24 cellular contexts compared by ENCODE assay signal in the genomic region with DNA sequence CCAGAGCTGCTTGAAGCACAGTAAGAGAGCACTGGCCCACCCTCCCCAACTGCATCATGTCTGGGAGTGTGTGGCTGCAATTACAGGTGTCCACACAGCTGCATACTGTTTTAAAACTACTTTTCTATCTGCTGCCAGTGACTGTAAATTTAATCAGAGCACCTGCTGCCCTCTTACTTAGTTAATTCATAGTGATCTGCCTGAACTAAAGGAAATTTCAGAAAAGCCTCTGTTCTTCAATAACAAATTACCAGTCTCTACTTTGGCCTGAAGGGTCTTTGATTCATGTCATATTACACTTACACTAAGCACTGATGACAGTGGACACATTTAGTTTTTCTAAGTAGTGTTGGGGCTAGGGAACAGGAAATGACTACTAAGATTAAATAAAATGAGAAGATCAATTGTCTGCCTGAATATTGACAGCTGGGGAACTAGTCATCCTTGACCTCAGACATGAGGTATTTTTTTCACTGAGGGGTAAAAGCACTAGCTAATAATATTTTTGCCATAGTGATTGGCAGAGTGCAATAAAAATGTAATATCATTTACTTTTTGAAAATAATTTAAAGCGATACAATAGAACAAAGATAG.
DNase-seq lines count a peak whose midpoint lies in the region; TF ChIP-seq lines count a peak whose summit lies in the region.
"Had no signal": no experiment of that assay in that cellular context is flagged by ENCODE, and none has a peak within 500 bp of the region (broad histone marks: within the 10 kb centered on the region; RNA-seq: fewer than 3 reads in every experiment).

No MANE protein-coding gene starts in this region.

- CTCF ChIA-PET in activated naive CD4-positive, alpha-beta T cell treated with anti-CD3 and anti-CD28 coated beads for 36 hours (lab: Charles Lee): no interaction called here

- H3K27ac ChIP-seq in WERI-Rb-1: 0 out of 2 replicates have a peak overlapping the region, but pooled peaks have one; percentile 14
- H3K27ac ChIP-seq: prostate gland, SJCRH30, thoracic aorta had no signal

- no peaks in the 10 kb centered on the region for H3K27me3 Mint-ChIP-seq in activated naive CD4-positive, alpha-beta T cell treated with anti-CD3 and anti-CD28 coated beads for 36 hours (ENCODE audit: low read depth)

- TF ChIP-seq CTCF in WERI-Rb-1 (IDR thresholded peaks at IDR 0.05; ENCODE audit: low read depth, low read length) (no peak), GM13977 (IDR thresholded peaks at IDR 0.05; ENCODE audit: extremely low read depth, insufficient read depth, missing control alignments) (no peak)

- H3K9me3 Mint-ChIP-seq in activated naive CD4-positive, alpha-beta T cell treated with anti-CD3 and anti-CD28 coated beads for 36 hours: peaks cover 2% of the 10 kb centered on the region

- H3K27ac Mint-ChIP-seq in activated naive CD4-positive, alpha-beta T cell treated with anti-CD3 and anti-CD28 coated beads for 36 hours: no peak overlapping the region
- H3K27ac Mint-ChIP-seq: activated T-helper 2 cell treated with anti-CD3 and anti-CD28 coated beads, Interferon-gamma antibody, Interleukin-2, Interleukin-4, amounts not matched to agents 10 μg/mL and 5 μg/mL and 100 μg/mL, durations not matched to agents 14 hours and 24 hours and 36 hours; CD14-positive monocyte; stimulated activated naive B cell treated with anti-CD40 and anti-IgM and Interleukin-4, amounts not matched to agents 10 μg/mL and 1 μg/mL and 100 μg/mL, for 72 hours; T-helper 2 cell treated with Interferon-gamma antibody and Interleukin-4, amounts not matched to agents 5 μg/mL and 100 μg/mL, for 36 hours had no signal

- no peak overlapping the region for H3K4me3 Mint-ChIP-seq in activated naive CD4-positive, alpha-beta T cell treated with anti-CD3 and anti-CD28 coated beads for 36 hours
- H3K4me3 Mint-ChIP-seq: CD14-positive monocyte; nephron; stimulated activated naive B cell treated with anti-CD40 and anti-IgM and Interleukin-4, amounts not matched to agents 10 μg/mL and 1 μg/mL and 100 μg/mL, for 72 hours; T-helper 2 cell treated with Interferon-gamma antibody and Interleukin-4, amounts not matched to agents 5 μg/mL and 100 μg/mL, for 36 hours had no signal

- no peaks in the 10 kb centered on the region for H3K9me3 ChIP-seq in WERI-Rb-1 (ENCODE audit: severe bottlenecking)
- H3K9me3 ChIP-seq: prostate gland, SJCRH30, thoracic aorta had no signal

- H3K36me3 Mint-ChIP-seq in activated naive CD4-positive, alpha-beta T cell treated with anti-CD3 and anti-CD28 coated beads for 36 hours (ENCODE audit: low read depth): no peaks in the 10 kb centered on the region
- H3K36me3 Mint-ChIP-seq: CD14-positive monocyte; stimulated activated naive B cell treated with anti-CD40 and anti-IgM and Interleukin-4, amounts not matched to agents 10 μg/mL and 1 μg/mL and 100 μg/mL, for 72 hours had no signal

- no peak overlapping the region for H3K4me3 ChIP-seq in WERI-Rb-1 (ENCODE audit: low read depth, low read length)
- H3K4me3 ChIP-seq: GM12878, prostate gland, SJCRH30, thoracic aorta had no signal

- in situ Hi-C loops in GM13977 (cut with MboI; ENCODE audit: low pct_unique_long_range_greater_than_20kb, low sequenced_read_pairs, unreplicated experiment): no loop called here

- no peaks in the 10 kb centered on the region for H3K36me3 ChIP-seq in WERI-Rb-1
- H3K36me3 ChIP-seq: prostate gland, SJCRH30, thoracic aorta had no signal

- H3K27me3 ChIP-seq in WERI-Rb-1 (ENCODE audit: insufficient read depth, low read depth, severe bottlenecking): no peaks in the 10 kb centered on the region
- H3K27me3 ChIP-seq: SJCRH30 had no signal

- no peaks in the 10 kb centered on the region for H3K4me1 Mint-ChIP-seq in activated naive CD4-positive, alpha-beta T cell treated with anti-CD3 and anti-CD28 coated beads for 36 hours (ENCODE audit: low read depth)
- H3K4me1 Mint-ChIP-seq: CD14-positive monocyte; stimulated activated naive B cell treated with anti-CD40 and anti-IgM and Interleukin-4, amounts not matched to agents 10 μg/mL and 1 μg/mL and 100 μg/mL, for 72 hours had no signal

- DNase-seq in COLO668 (lab: John Stamatoyannopoulos, UW; ENCODE audit: unreplicated experiment) (peak; percentile 22), NCI-H1092 (lab: John Stamatoyannopoulos, UW) (peak; percentile 27), NCI-H2227 (lab: John Stamatoyannopoulos, UW; ENCODE audit: unreplicated experiment) (peak; percentile 68), WERI-Rb-1 (peak; percentile 12), GM13977 (ENCODE audit: low spot score) (no peak), posterior cingulate gyrus (no peak), SW 1271 (lab: John Stamatoyannopoulos, UW) (no peak)
- DNase-seq in activated naive CD4-positive, alpha-beta T cell treated with anti-CD3 and anti-CD28 coated beads for 36 hours: no peak
- DNase-seq: activated CD8-positive, alpha-beta memory T cell treated with anti-CD3 and anti-CD28 coated beads, Interleukin-2, amount 50 U/mL, for 4 hours; cortex of kidney; KG1; midbrain; NCI-H510A treated with DMSO at 0.1 percent for 48 hours; OCI-M1; stimulated activated CD4-positive, alpha-beta T cell treated with anti-CD3 and anti-CD28 coated beads, Interleukin-1b, Interleukin-23, amount 100 ng/mL, for 48 hours; stimulated activated naive B cell treated with anti-CD40 and anti-IgM and Interleukin-4, amounts not matched to agents 10 μg/mL and 1 μg/mL and 100 μg/mL, for 72 hours had no signal

- intact Hi-C loops in activated naive CD4-positive, alpha-beta T cell treated with anti-CD3 and anti-CD28 coated beads for 36 hours (cut with micrococcal nuclease): no loop called here
- intact Hi-C loops in posterior cingulate gyrus (cut with DNase I): no loop called here

Comparison
In these comparisons a context has a peak if more than half of its experiments do, and no peak if none do; other contexts are left out.
1. DNase-seq: peak in COLO668 (single experiment), NCI-H1092 (single experiment), NCI-H2227 (single experiment) and WERI-Rb-1 (single experiment); none in GM13977 (single experiment), activated naive CD4-positive, alpha-beta T cell treated with anti-CD3 and anti-CD28 coated beads for 36 hours (single experiment), posterior cingulate gyrus (0 of 10) and SW 1271 (0 of 2).